Comparison of ENCODE assay signal across 8 cellular contexts in the genomic region with DNA sequence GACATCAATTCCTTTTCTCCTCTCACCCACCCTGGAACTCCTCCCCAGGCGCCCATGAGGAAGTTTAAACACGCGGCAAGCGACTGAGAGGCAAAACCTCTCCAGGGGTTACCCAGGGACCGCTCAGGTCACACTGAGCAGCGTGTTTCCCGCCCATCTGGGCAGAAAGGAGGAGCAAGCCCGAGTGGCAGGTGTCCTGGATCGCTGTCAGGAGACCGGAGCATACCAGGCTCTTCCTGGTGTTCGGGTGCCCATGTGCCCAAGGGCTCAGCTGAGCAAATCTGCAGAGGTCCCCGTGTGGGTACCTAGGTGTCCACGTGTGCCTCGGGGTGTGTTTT. TPM values are rescaled to one million over a fixed set of nuclear protein-coding genes. Genes with fewer than 3 reads are reported as not detected.
DNase-seq lines count a peak whose midpoint lies in the region; ATAC-seq and TF ChIP-seq lines count a peak whose summit lies in the region.

No MANE protein-coding gene starts in this region.

- peak overlapping the region; percentile 90 for H3K4me2 ChIP-seq in DND-41 (ENCODE audit: insufficient read depth, low read length)

- H4K20me1 ChIP-seq in DND-41 (ENCODE audit: insufficient read depth, low read length): no peaks in the 10 kb centered on the region; the same call in 1 of the 2 replicates

- H3K9me3 ChIP-seq in DND-41 (ENCODE audit: insufficient read depth, low read length, severe bottlenecking): no peaks in the 10 kb centered on the region
- H3K9me3 ChIP-seq in SJCRH30 (replicated peaks): no peaks in the 10 kb centered on the region
- no peaks in the 10 kb centered on the region for H3K9me3 ChIP-seq in ectodermal cell (ENCODE audit: control insufficient read depth, low read length)
- H3K9me3 ChIP-seq in suprapubic skin: no peaks in the 10 kb centered on the region

- ATAC-seq in DND-41 (ENCODE audit: insufficient read depth, low read depth) (peak; percentile 8), GM21619 (IDR thresholded peaks at IDR 0.05; ENCODE audit: unreplicated experiment) (peak; percentile 3), GM21737 (IDR thresholded peaks at IDR 0.05; ENCODE audit: unreplicated experiment) (no peak)

- H3K4me3 ChIP-seq in DND-41 (ENCODE audit: low read depth in 1 of 2, low read length in 2 of 2) (peak overlapping the region; percentile 67 to 88), SJCRH30 (peak overlapping the region; percentile 79), ectodermal cell (ENCODE audit: insufficient read depth, low read depth, low read length) (peak overlapping the region; percentile 88), suprapubic skin (peak overlapping the region; percentile 85)

- peaks cover 24% of the 10 kb centered on the region for H3K4me1 ChIP-seq in DND-41 (ENCODE audit: insufficient read depth, low read length)
- H3K4me1 ChIP-seq in SJCRH30: no peaks in the 10 kb centered on the region; the same call in 1 of the 2 replicates
- H3K4me1 ChIP-seq in ectodermal cell (ENCODE audit: control insufficient read depth, insufficient read depth, low read length): no peaks in the 10 kb centered on the region
- H3K4me1 ChIP-seq in suprapubic skin: peaks cover 10% of the 10 kb centered on the region

- H3K4me3 Mint-ChIP-seq in mesothelial cell of epicardium: peak overlapping the region; percentile 99

- in situ Hi-C loops in KBM-7 (cut with MboI; ENCODE audit: low pct_unique_long_range_greater_than_20kb, low sequenced_read_pairs): no loop called here

- 1% methylated on average over 14 of the region's 14 CpGs for WGBS in ectodermal cell, 2 experiments
- 0% methylated on average over 4 of the region's 14 CpGs for WGBS in suprapubic skin

- peaks cover 30% of the 10 kb centered on the region for H3K36me3 ChIP-seq in DND-41 (ENCODE audit: insufficient read depth, low read length)
- no peaks in the 10 kb centered on the region for H3K36me3 ChIP-seq in SJCRH30
- H3K36me3 ChIP-seq in ectodermal cell (ENCODE audit: control insufficient read depth, insufficient read depth, low read length): no peaks in the 10 kb centered on the region
- peaks cover 11% of the 10 kb centered on the region for H3K36me3 ChIP-seq in suprapubic skin

- peak; percentile 58 for DNase-seq in DND-41
- DNase-seq in KBM-7: peak; percentile 69
- peak; percentile 50 to 58 for DNase-seq in SJCRH30
- no peak for DNase-seq in mesothelial cell of epicardium (ENCODE audit: low spot score in 2 of 2, unreplicated experiment in 2 of 2)
- no peak for DNase-seq in suprapubic skin (ENCODE audit: low spot score in 2 of 2)

- no peak for TF ChIP-seq EP300 in suprapubic skin (IDR thresholded peaks at IDR 0.05)

- H3K27me3 Mint-ChIP-seq in mesothelial cell of epicardium (ENCODE audit: low read depth): no peaks in the 10 kb centered on the region

- no peak for TF ChIP-seq POLR2A in suprapubic skin (IDR thresholded peaks at IDR 0.05)

- peak overlapping the region; percentile 66 for H3K9ac ChIP-seq in DND-41 (ENCODE audit: low read depth, low read length)

- H3K9me3 Mint-ChIP-seq in mesothelial cell of epicardium: no peaks in the 10 kb centered on the region

- no peaks in the 10 kb centered on the region for H3K36me3 Mint-ChIP-seq in mesothelial cell of epicardium

- H3K4me1 Mint-ChIP-seq in mesothelial cell of epicardium: peaks cover 10% of the 10 kb centered on the region

- peak overlapping the region; percentile 90 for H2AFZ ChIP-seq in DND-41 (ENCODE audit: low read depth, low read length)

- H3K27ac Mint-ChIP-seq in mesothelial cell of epicardium: peak overlapping the region; percentile 96

- H3K79me2 ChIP-seq in DND-41 (ENCODE audit: insufficient read depth, low read length): peaks cover 34% of the 10 kb centered on the region

- TF ChIP-seq CTCF in DND-41 (IDR thresholded peaks at IDR 0.05; ENCODE audit: borderline replicate concordance, extremely low read depth, low read length, poor library complexity, severe bottlenecking) (no peak), mesothelial cell of epicardium (IDR thresholded peaks at IDR 0.05; ENCODE audit: unreplicated experiment) (no peak), suprapubic skin (IDR thresholded peaks at IDR 0.05) (no peak)

- H3K27me3 ChIP-seq in DND-41 (ENCODE audit: insufficient read depth, low read length, poor library complexity): no peaks in the 10 kb centered on the region
- no peaks in the 10 kb centered on the region for H3K27me3 ChIP-seq in SJCRH30
- H3K27me3 ChIP-seq in ectodermal cell (ENCODE audit: control insufficient read depth, insufficient read depth, low read length, poor library complexity, severe bottlenecking): peaks cover 18% of the 10 kb centered on the region
- H3K27me3 ChIP-seq in suprapubic skin: no peaks in the 10 kb centered on the region

- H3K27ac ChIP-seq in DND-41 (ENCODE audit: low read length) (peak overlapping the region; percentile 62), SJCRH30 (peak overlapping the region; percentile 2; the same call in 1 of the 2 replicates), ectodermal cell (ENCODE audit: insufficient read depth, low read depth, low read length, poor library complexity, severe bottlenecking) (no peak overlapping the region), suprapubic skin (peak overlapping the region; percentile 95)

RNA-seq across cellular contexts. Expression of a gene that starts 0.5 kb away (rescaled TPM):
- 16.2 and 18.7 TPM in 2 replicates for total RNA-seq in SJCRH30 (2014; rRNA removed; shearing (Covaris generic))
- polyA plus RNA-seq in ectodermal cell (2013, experiment 1 of 4): 7.2 TPM
- 7.6 TPM for polyA plus RNA-seq in ectodermal cell (2013, experiment 2 of 4)
- polyA plus RNA-seq in ectodermal cell (2013, experiment 3 of 4): 5.6 TPM
- polyA plus RNA-seq in ectodermal cell (2013, experiment 4 of 4): 4.5 TPM
- total RNA-seq in mesothelial cell of epicardium (9.8 to 10.4 TPM (median 10.3 TPM) in 3 replicates), suprapubic skin (10 to 100 TPM in 2 of 4 donors, 1 to 10 TPM in 2; 6.1 to 14.4 (median 10.1) TPM)

RNA-seq across cellular contexts. Expression of a gene that starts 17.7 kb away (rescaled TPM):
- total RNA-seq in SJCRH30 (2014; rRNA removed; shearing (Covaris generic)): 4.4 and 5.2 TPM in 2 replicates
- 26.7 TPM for polyA plus RNA-seq in ectodermal cell (2013, experiment 1 of 4)
- polyA plus RNA-seq in ectodermal cell (2013, experiment 2 of 4): 30.7 TPM
- polyA plus RNA-seq in ectodermal cell (2013, experiment 3 of 4): 26.4 TPM
- polyA plus RNA-seq in ectodermal cell (2013, experiment 4 of 4): 28.5 TPM
- total RNA-seq in mesothelial cell of epicardium (10.6 to 11.5 TPM (median 11.2 TPM) in 3 replicates), suprapubic skin (10 to 100 TPM; 24.2 to 44.1 (median 30.6) TPM)

RNA-seq across cellular contexts. Expression of a gene that starts 27.1 kb away (rescaled TPM):
- 123 and 142 TPM in 2 replicates for total RNA-seq in SJCRH30 (2014; rRNA removed; shearing (Covaris generic))
- polyA plus RNA-seq in ectodermal cell (2013, experiment 1 of 4): 99.9 TPM
- 102 TPM for polyA plus RNA-seq in ectodermal cell (2013, experiment 2 of 4)
- 86.5 TPM for polyA plus RNA-seq in ectodermal cell (2013, experiment 3 of 4)
- 87.3 TPM for polyA plus RNA-seq in ectodermal cell (2013, experiment 4 of 4)
- total RNA-seq in mesothelial cell of epicardium: 44.2 to 49.2 TPM (median 45.3 TPM) in 3 replicates
- total RNA-seq in suprapubic skin: 10 to 100 TPM; 19.2 to 36.4 (median 29.0) TPM

RNA-seq across cellular contexts. Expression of a gene that starts 27.3 kb away (rescaled TPM):
- total RNA-seq in SJCRH30 (2014; rRNA removed; shearing (Covaris generic)): 21.8 and 26.6 TPM in 2 replicates
- polyA plus RNA-seq in ectodermal cell (2013, experiment 1 of 4): 60.3 TPM
- 61.8 TPM for polyA plus RNA-seq in ectodermal cell (2013, experiment 2 of 4)
- 42.9 TPM for polyA plus RNA-seq in ectodermal cell (2013, experiment 3 of 4)
- polyA plus RNA-seq in ectodermal cell (2013, experiment 4 of 4): 36.8 TPM
- total RNA-seq in mesothelial cell of epicardium: 54.6 to 61.2 TPM (median 58.3 TPM) in 3 replicates
- 10 to 100 TPM; 27.0 to 68.8 (median 35.3) TPM for total RNA-seq in suprapubic skin

Comparison
In these comparisons a context has a peak if more than half of its experiments do, and no peak if none do; other contexts are left out.
1. DNase-seq: peak in DND-41 (single experiment), KBM-7 (single experiment) and SJCRH30 (2 of 2); none in mesothelial cell of epicardium (0 of 2) and suprapubic skin (0 of 2).
2. Peak in every context shown above with its lines, with median percentiles within 50 percentile points of each other: H3K4me3 ChIP-seq.